Comparison of ENCODE assay signal across 12 cellular contexts in the genomic region with DNA sequence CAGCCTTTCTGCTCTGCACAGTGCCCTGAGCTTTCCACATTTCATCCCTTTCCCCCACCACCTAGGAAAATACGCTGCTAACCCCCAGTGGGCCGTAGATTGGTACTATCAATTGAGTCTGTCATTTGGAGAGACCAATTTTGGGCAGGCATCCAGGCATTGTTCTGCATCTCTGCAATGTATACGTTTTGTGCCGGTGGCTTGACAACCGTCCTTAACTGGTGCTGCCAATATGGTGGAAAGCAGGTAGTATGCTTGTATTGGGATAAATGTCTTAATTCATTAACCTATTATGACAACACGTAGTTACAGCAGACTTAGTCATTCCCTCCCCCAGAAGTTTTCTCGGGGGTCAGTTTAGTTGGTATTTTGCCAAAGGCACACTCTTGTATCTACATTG. TPM values are rescaled to one million over a fixed set of nuclear protein-coding genes. Genes with fewer than 3 reads are reported as not detected.
DNase-seq lines count a peak whose midpoint lies in the region; ATAC-seq and TF ChIP-seq lines count a peak whose summit lies in the region.
"Had no signal": no experiment of that assay in that cellular context is flagged by ENCODE, and none has a peak within 500 bp of the region (broad histone marks: within the 10 kb centered on the region; RNA-seq: fewer than 3 reads in every experiment).

No MANE protein-coding gene starts in this region.

- POLR2A ChIA-PET in PC-3 (lab: Charles Lee; ENCODE audit: unreplicated experiment), result no interaction called here

- H3K4me2 ChIP-seq in PC-3 (ENCODE audit: low read length), result peak overlapping the region; percentile 97; the same call in 1 of the 2 replicates

- H3K9ac ChIP-seq in PC-3 (ENCODE audit: low read length), result no peak overlapping the region
- no peak overlapping the region for H3K9ac ChIP-seq in endodermal cell (ENCODE audit: extremely low read depth, low read length, poor library complexity, severe bottlenecking)

- no peaks in the 10 kb centered on the region for H3F3A ChIP-seq in PC-3 (ENCODE audit: low read length, unreplicated experiment)

- peaks cover 80% of the 10 kb centered on the region for H3K27me3 Mint-ChIP-seq in T-helper 2 cell treated with Interferon-gamma antibody and Interleukin-4, amounts not matched to agents 5 μg/mL and 100 μg/mL, for 36 hours (ENCODE audit: low read depth)
- H3K27me3 Mint-ChIP-seq in endodermal cell (ENCODE audit: insufficient read depth), result peaks cover 94% of the 10 kb centered on the region

- peak overlapping the region; percentile 75 for H3K4me3 Mint-ChIP-seq in T-helper 2 cell treated with Interferon-gamma antibody and Interleukin-4, amounts not matched to agents 5 μg/mL and 100 μg/mL, for 36 hours
- H3K4me3 Mint-ChIP-seq in endodermal cell, result peak overlapping the region; percentile 63

- no peak for DNase-seq in T-helper 2 cell treated with Interferon-gamma antibody and Interleukin-4, amounts not matched to agents 5 μg/mL and 100 μg/mL, for 36 hours (ENCODE audit: low spot score)
- no peak for DNase-seq in T-helper 2 cell
- DNase-seq in PC-3, result no peak
- DNase-seq in endodermal cell, result no peak
- DNase-seq in skeletal muscle cell (ENCODE audit: low read depth), result no peak
- no peak for DNase-seq in HuH-7 (ENCODE audit: low spot score)
- no peak for DNase-seq in GM03348 (ENCODE audit: low spot score)
- DNase-seq in DMS53 (lab: John Stamatoyannopoulos, UW), result no peak
- DNase-seq: left ventricle myocardium superior, uterus had no signal

- no peaks in the 10 kb centered on the region for H3K9me2 ChIP-seq in PC-3 (replicated peaks; ENCODE audit: low read length)

- H3K4me1 Mint-ChIP-seq in T-helper 2 cell treated with Interferon-gamma antibody and Interleukin-4, amounts not matched to agents 5 μg/mL and 100 μg/mL, for 36 hours (ENCODE audit: low read depth), result peaks cover 12% of the 10 kb centered on the region
- H3K4me1 Mint-ChIP-seq in endodermal cell, result peaks cover 19% of the 10 kb centered on the region

- peaks cover 21% of the 10 kb centered on the region; the same call in 1 of the 2 replicates for H3K4me1 ChIP-seq in PC-3 (ENCODE audit: insufficient read depth, low read length)
- no peaks in the 10 kb centered on the region for H3K4me1 ChIP-seq in endodermal cell (ENCODE audit: control insufficient read depth, insufficient read depth, low read length)
- H3K4me1 ChIP-seq: BE2C had no signal

- no TSS peak for BruUV-seq in PC-3 (replicated peaks; lab: Mats Ljungman, UMichigan)

- no peak overlapping the region for H3K27ac Mint-ChIP-seq in T-helper 2 cell treated with Interferon-gamma antibody and Interleukin-4, amounts not matched to agents 5 μg/mL and 100 μg/mL, for 36 hours
- H3K27ac Mint-ChIP-seq in endodermal cell, result no peak overlapping the region

- no peaks in the 10 kb centered on the region for H3K9me3 Mint-ChIP-seq in T-helper 2 cell treated with Interferon-gamma antibody and Interleukin-4, amounts not matched to agents 5 μg/mL and 100 μg/mL, for 36 hours
- H3K9me3 Mint-ChIP-seq in endodermal cell, result no peaks in the 10 kb centered on the region

- H3K79me2 ChIP-seq in PC-3 (ENCODE audit: low read length), result no peaks in the 10 kb centered on the region

- 17 to 31% methylated on average over 2 to 7 of the region's 7 CpGs for WGBS in endodermal cell (ENCODE audit: insufficient coverage in 1 of 2, insufficient read length in 1 of 2), 2 experiments

- H3K4me3 ChIP-seq in PC-3 (ENCODE audit: low read length), result no peak overlapping the region
- peak overlapping the region; percentile 87 for H3K4me3 ChIP-seq in endodermal cell (ENCODE audit: low read length)
- peak overlapping the region; percentile 72 for H3K4me3 ChIP-seq in skeletal muscle cell (ENCODE audit: low read depth, low read length)

- TF ChIP-seq CTCF in PC-3 (conservative IDR thresholded peaks at IDR 0.05; ENCODE audit: low read depth, low read length) (no peak), endodermal cell (conservative IDR thresholded peaks at IDR 0.05) (no peak)

- H4K20me1 ChIP-seq in PC-3 (ENCODE audit: low read length), result no peaks in the 10 kb centered on the region

- no peak overlapping the region for H2AFZ ChIP-seq in PC-3 (ENCODE audit: low read length)

- no peak for ATAC-seq in PC-3

- CTCF ChIA-PET in PC-3 (lab: Charles Lee), result no interaction called here

- intact Hi-C loops in PC-3 (cut with micrococcal nuclease), result no loop called here

- no peaks in the 10 kb centered on the region for H3K36me3 Mint-ChIP-seq in T-helper 2 cell treated with Interferon-gamma antibody and Interleukin-4, amounts not matched to agents 5 μg/mL and 100 μg/mL, for 36 hours (ENCODE audit: low read depth)
- no peaks in the 10 kb centered on the region for H3K36me3 Mint-ChIP-seq in endodermal cell (ENCODE audit: low read depth)

- H3K36me3 ChIP-seq in PC-3 (ENCODE audit: low read depth, low read length) (no peaks in the 10 kb centered on the region), endodermal cell (ENCODE audit: control insufficient read depth, insufficient read depth, low read length) (no peaks in the 10 kb centered on the region)
- H3K36me3 ChIP-seq: BE2C, uterus had no signal

- H3K9me3 ChIP-seq in PC-3 (ENCODE audit: low read length) (no peaks in the 10 kb centered on the region), endodermal cell (ENCODE audit: control insufficient read depth, low read length) (no peaks in the 10 kb centered on the region)
- H3K9me3 ChIP-seq: uterus had no signal

- H3K27me3 ChIP-seq in PC-3 (ENCODE audit: low read length), result peaks cover 89% of the 10 kb centered on the region
- peaks cover 97% of the 10 kb centered on the region for H3K27me3 ChIP-seq in endodermal cell (ENCODE audit: control insufficient read depth, insufficient read depth, low read length, poor library complexity, severe bottlenecking)
- H3K27me3 ChIP-seq: uterus had no signal

- H3K27ac ChIP-seq in PC-3 (ENCODE audit: low read length) (no peak overlapping the region), endodermal cell (ENCODE audit: low read depth, low read length) (no peak overlapping the region)
- H3K27ac ChIP-seq: epithelial cell of prostate, uterus had no signal

RNA-seq across cellular contexts. Expression of gene ELMOD1, which starts 1.3 kb away (rescaled TPM):
- total RNA-seq in PC-3 (2014; rRNA removed) (not detected in 2 replicates), endodermal cell (under 1 TPM; 0.46 to 0.60 TPM)
- 0.75 TPM for polyA plus RNA-seq in endodermal cell (2013, experiment 1 of 2)
- polyA plus RNA-seq in endodermal cell (2013, experiment 2 of 2), result 0.37 TPM

RNA-seq across cellular contexts. Expression of gene ALKBH8, which starts 26.7 kb away (rescaled TPM):
- total RNA-seq in PC-3 (2014; rRNA removed) (7.0 and 14.3 TPM in 2 replicates), endodermal cell (1 to 10 TPM; 7.6 to 9.3 TPM)
- polyA plus RNA-seq in endodermal cell (2013, experiment 1 of 2), result 4.9 TPM
- 5.8 TPM for polyA plus RNA-seq in endodermal cell (2013, experiment 2 of 2)
